10 cellular contexts compared by ENCODE assay signal in the genomic region with DNA sequence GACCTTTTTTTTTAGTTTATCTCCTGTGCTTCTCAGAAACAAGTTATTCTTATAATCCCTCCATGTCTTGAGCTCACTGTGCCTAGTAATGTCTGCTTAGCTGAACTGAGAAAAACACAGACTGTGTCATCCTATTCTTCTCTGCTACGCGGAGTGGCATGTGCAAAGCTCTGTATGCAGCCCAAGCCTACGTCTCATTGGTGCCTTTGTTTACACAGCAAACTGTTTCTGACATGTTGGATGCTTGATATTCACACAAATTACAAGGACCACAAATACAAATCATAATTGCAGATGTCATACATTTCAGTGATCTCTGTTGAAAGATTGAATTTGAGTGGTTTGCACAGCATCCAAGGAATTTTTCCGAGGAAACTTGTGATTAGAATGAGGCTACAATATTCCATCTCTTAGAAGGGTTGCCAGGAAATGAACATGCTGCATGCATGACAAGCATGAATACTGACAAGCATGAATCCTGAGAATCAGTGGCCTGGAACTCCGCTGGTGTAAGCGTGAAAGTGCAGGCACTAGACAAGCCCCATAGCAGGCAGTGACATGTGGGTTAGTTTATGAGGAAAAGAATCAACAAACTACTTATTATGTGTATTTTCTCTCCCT.
DNase-seq lines count a peak whose midpoint lies in the region; ATAC-seq, FAIRE-seq and TF ChIP-seq lines count a peak whose summit lies in the region.
"Had no signal": no experiment of that assay in that cellular context is flagged by ENCODE, and none has a peak within 500 bp of the region (broad histone marks: within the 10 kb centered on the region; RNA-seq: fewer than 3 reads in every experiment).

No MANE protein-coding gene starts in this region.

- no peaks in the 10 kb centered on the region for H3K9me2 ChIP-seq in GM23248 (ENCODE audit: insufficient read depth)

- no peaks in the 10 kb centered on the region for H3K9me3 ChIP-seq in GM23248 (ENCODE audit: low read depth)
- no peaks in the 10 kb centered on the region for H3K9me3 ChIP-seq in esophagus squamous epithelium

- DNase-seq in GM23248 = peak; percentile 76
- peak; percentile 39 for DNase-seq in RCC 7860 (ENCODE audit: low spot score)
- no peak for DNase-seq in esophagus squamous epithelium (lab: John Stamatoyannopoulos, UW)
- peak; percentile 74 for DNase-seq in renal cortical epithelial cell (ENCODE audit: low read depth)
- DNase-seq in RKO (ENCODE audit: low spot score) = no peak
- no peak for DNase-seq in activated T-cell treated with anti-CD3 and anti-CD28 coated beads, Interleukin-2, amount 50 U/mL, for 24 hours
- no peak for DNase-seq in 8988T
- DNase-seq: islet precursor cell had no signal

- H3K4me3 ChIP-seq in GM23248 = peak overlapping the region; percentile 33
- H3K4me3 ChIP-seq in esophagus squamous epithelium = no peak overlapping the region

- no peak for FAIRE-seq in RCC 7860 (lab: Jason Lieb, UNC)

- no peaks in the 10 kb centered on the region for H3K9me3 Mint-ChIP-seq in activated T-cell treated with anti-CD3 and anti-CD28 coated beads, Interleukin-2, amount 50 U/mL, for 24 hours

- no peaks in the 10 kb centered on the region for H3K36me3 Mint-ChIP-seq in activated T-cell treated with anti-CD3 and anti-CD28 coated beads, Interleukin-2, amount 50 U/mL, for 24 hours (ENCODE audit: low read depth)

- in situ Hi-C loops in GM23248 (cut with MboI) = loop anchor here (25.0 kb wide), 1 partner anchor 366 kb away; no protein-coding TSS in a partner anchor

- H3K4me3 Mint-ChIP-seq in activated T-cell treated with anti-CD3 and anti-CD28 coated beads, Interleukin-2, amount 50 U/mL, for 24 hours = no peak overlapping the region

- no peak overlapping the region for H3K27ac Mint-ChIP-seq in activated T-cell treated with anti-CD3 and anti-CD28 coated beads, Interleukin-2, amount 50 U/mL, for 24 hours
- H3K27ac Mint-ChIP-seq: progenitor cell of endocrine pancreas had no signal

- TF ChIP-seq CTCF in esophagus squamous epithelium (IDR thresholded peaks at IDR 0.05) = peak in 2 of 6 experiments; percentile 20 to 37

- intact Hi-C loops in esophagus squamous epithelium (cut with DNase I) = loop anchor here (5.0 kb wide), 1 partner anchor 274 kb away; no protein-coding TSS in a partner anchor

- H3K4me1 Mint-ChIP-seq in activated T-cell treated with anti-CD3 and anti-CD28 coated beads, Interleukin-2, amount 50 U/mL, for 24 hours (ENCODE audit: low read depth) = peaks cover 16% of the 10 kb centered on the region

- peak overlapping the region; percentile 11; the same call in 1 of the 2 replicates for H2AFZ ChIP-seq in GM23248

- no peaks in the 10 kb centered on the region for H3K79me2 ChIP-seq in GM23248 (ENCODE audit: insufficient read depth)

- H3K36me3 ChIP-seq in GM23248 (ENCODE audit: low read depth) (no peaks in the 10 kb centered on the region), esophagus squamous epithelium (no peaks in the 10 kb centered on the region)

- H3K4me1 ChIP-seq in GM23248 (ENCODE audit: insufficient read depth) = peaks cover 36% of the 10 kb centered on the region
- peaks cover 13 to 73% (median 17%) of the 10 kb centered on the region in 3 donors for H3K4me1 ChIP-seq in esophagus squamous epithelium

- H3F3A ChIP-seq in GM23248 (ENCODE audit: insufficient read depth) = peaks cover 32% of the 10 kb centered on the region

- no peak for TF ChIP-seq POLR2A in esophagus squamous epithelium (IDR thresholded peaks at IDR 0.05)

- no peaks in the 10 kb centered on the region for H3K27me3 ChIP-seq in GM23248 (replicated peaks; ENCODE audit: insufficient read depth)
- H3K27me3 ChIP-seq in esophagus squamous epithelium = no peaks in the 10 kb centered on the region

- H4K20me1 ChIP-seq in GM23248 (ENCODE audit: insufficient read depth) = no peaks in the 10 kb centered on the region

- H3K9ac ChIP-seq in GM23248 = peak overlapping the region; percentile 67

- ATAC-seq in HG03280 (IDR thresholded peaks at IDR 0.05; ENCODE audit: unreplicated experiment) = no peak

- 19 to 20% methylated on average over 6 of the region's 6 CpGs for WGBS in GM23248 (ENCODE audit: low coverage in 1 of 2, low lambda C conversion rate in 2 of 2, missing lambda C conversion rate in 2 of 2), 2 experiments
- 17 to 30% methylated on average over 6 of the region's 6 CpGs for WGBS in esophagus squamous epithelium, 2 donors

- H3K27ac ChIP-seq in GM23248 (peak overlapping the region; percentile 92), esophagus squamous epithelium (peak overlapping the region; percentile 38 to 72 (median 56))

- H3K4me2 ChIP-seq in GM23248 (ENCODE audit: unreplicated experiment) = peak overlapping the region; percentile 72

- H3K27me3 Mint-ChIP-seq in activated T-cell treated with anti-CD3 and anti-CD28 coated beads, Interleukin-2, amount 50 U/mL, for 24 hours = no peaks in the 10 kb centered on the region
- H3K27me3 Mint-ChIP-seq: progenitor cell of endocrine pancreas had no signal

Comparison
In these comparisons a context has a peak if more than half of its experiments do, and no peak if none do; other contexts are left out.
1. DNase-seq: peak in GM23248 (single experiment), RCC 7860 (single experiment) and renal cortical epithelial cell (single experiment); none in esophagus squamous epithelium (single experiment), RKO (single experiment), activated T-cell treated with anti-CD3 and anti-CD28 coated beads, Interleukin-2, amount 50 U/mL, for 24 hours (single experiment) and 8988T (single experiment).